2 cellular contexts compared by ENCODE assay signal in genomic region chr2:79253375-79253774, GRCh38.
TF ChIP-seq lines count a peak whose summit lies in the region.

No MANE protein-coding gene starts in this region.

TF ChIP-seq in SK-N-SH, 30 proteins besides CTCF, POLR2A, EP300 and RAD21 (continued from another document):
- TF ChIP-seq ELF1 (IDR thresholded peaks at IDR 0.05) (no peak), JUND (IDR thresholded peaks at IDR 0.05) (no peak), REST (IDR thresholded peaks at IDR 0.05; ENCODE audit: low read depth, low read length) (no peak), NFIC (IDR thresholded peaks at IDR 0.05; ENCODE audit: borderline replicate concordance) (no peak), MEF2A (IDR thresholded peaks at IDR 0.05; ENCODE audit: borderline replicate concordance, low read depth) (no peak), SIN3A (IDR thresholded peaks at IDR 0.05; ENCODE audit: borderline replicate concordance, low read depth, low read length) (no peak), TCF12 (IDR thresholded peaks at IDR 0.05) (no peak)
- TF ChIP-seq, protein P1, sequence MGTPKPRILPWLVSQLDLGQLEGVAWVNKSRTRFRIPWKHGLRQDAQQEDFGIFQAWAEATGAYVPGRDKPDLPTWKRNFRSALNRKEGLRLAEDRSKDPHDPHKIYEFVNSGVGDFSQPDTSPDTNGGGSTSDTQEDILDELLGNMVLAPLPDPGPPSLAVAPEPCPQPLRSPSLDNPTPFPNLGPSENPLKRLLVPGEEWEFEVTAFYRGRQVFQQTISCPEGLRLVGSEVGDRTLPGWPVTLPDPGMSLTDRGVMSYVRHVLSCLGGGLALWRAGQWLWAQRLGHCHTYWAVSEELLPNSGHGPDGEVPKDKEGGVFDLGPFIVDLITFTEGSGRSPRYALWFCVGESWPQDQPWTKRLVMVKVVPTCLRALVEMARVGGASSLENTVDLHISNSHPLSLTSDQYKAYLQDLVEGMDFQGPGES (IDR thresholded peaks at IDR 0.05; ENCODE audit: low read depth, low read length): no peak
- TF ChIP-seq, protein P2, sequence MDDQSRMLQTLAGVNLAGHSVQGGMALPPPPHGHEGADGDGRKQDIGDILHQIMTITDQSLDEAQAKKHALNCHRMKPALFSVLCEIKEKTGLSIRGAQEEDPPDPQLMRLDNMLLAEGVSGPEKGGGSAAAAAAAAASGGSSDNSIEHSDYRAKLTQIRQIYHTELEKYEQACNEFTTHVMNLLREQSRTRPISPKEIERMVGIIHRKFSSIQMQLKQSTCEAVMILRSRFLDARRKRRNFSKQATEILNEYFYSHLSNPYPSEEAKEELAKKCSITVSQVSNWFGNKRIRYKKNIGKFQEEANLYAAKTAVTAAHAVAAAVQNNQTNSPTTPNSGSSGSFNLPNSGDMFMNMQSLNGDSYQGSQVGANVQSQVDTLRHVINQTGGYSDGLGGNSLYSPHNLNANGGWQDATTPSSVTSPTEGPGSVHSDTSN (IDR thresholded peaks at IDR 0.05): no peak
TF ChIP-seq in SK-N-SH: peak in this region for 2.

TF ChIP-seq in SK-N-SH treated with all-trans-retinoic acid at 6 μM for 48 hours, 23 proteins besides CTCF, POLR2A, EP300 and RAD21 (continued from another document):
- TF ChIP-seq CREB5 (CRISPR knock-in tag; IDR thresholded peaks at IDR 0.05; ENCODE audit: low read depth): no peak
- TF ChIP-seq ZNF565 (CRISPR knock-in tag; conservative IDR thresholded peaks at IDR 0.05; ENCODE audit: low read depth): no peak
- TF ChIP-seq PATZ1 (CRISPR knock-in tag; IDR thresholded peaks at IDR 0.05; ENCODE audit: borderline replicate concordance): no peak
- TF ChIP-seq ISL1 (CRISPR knock-in tag; IDR thresholded peaks at IDR 0.05): no peak
- no peak for TF ChIP-seq CSRNP3 (CRISPR knock-in tag; IDR thresholded peaks at IDR 0.05)
- no peak for TF ChIP-seq ZNF70 (CRISPR knock-in tag; IDR thresholded peaks at IDR 0.05)
- no peak for TF ChIP-seq RARB (CRISPR knock-in tag; IDR thresholded peaks at IDR 0.05)
- no peak for TF ChIP-seq PPARA (CRISPR knock-in tag; IDR thresholded peaks at IDR 0.05; ENCODE audit: borderline replicate concordance)
- no peak for TF ChIP-seq ZC3H10 (CRISPR knock-in tag; IDR thresholded peaks at IDR 0.05)
